ENCODE assay signal across 26 cellular contexts in genomic region chr22:25876871-25877270, GRCh38.
"Had no signal": no experiment of that assay in that cellular context is flagged by ENCODE, and none has a peak within 500 bp of the region (broad histone marks: within the 10 kb centered on the region; RNA-seq: fewer than 3 reads in every experiment).

No MANE protein-coding gene starts in this region.

- H3K27ac Mint-ChIP-seq: activated CD8-positive, alpha-beta T cell treated with anti-CD3 and anti-CD28 coated beads, Interleukin-2, amount 10 ng/mL, durations not matched to agents 7 days and 5 days; activated naive CD8-positive, alpha-beta T cell treated with anti-CD3 and anti-CD28 coated beads, Interleukin-2, amount 10 ng/mL, durations not matched to agents 7 days and 5 days; T-helper 17 cell; WTC11 had no signal

- H3K9me3 Mint-ChIP-seq: activated naive CD8-positive, alpha-beta T cell treated with anti-CD3 and anti-CD28 coated beads, Interleukin-2, amount 10 ng/mL, durations not matched to agents 7 days and 5 days; brain; WTC11 had no signal

- H3K4me1 ChIP-seq: adrenal gland had no signal

- H3K9me3 ChIP-seq: adrenal gland, MG63 had no signal

- H3K36me3 ChIP-seq: adrenal gland, MG63 had no signal

- H3K4me3 ChIP-seq: adrenal gland, MG63 had no signal

- DNase-seq: activated CD4-positive, alpha-beta T cell treated with anti-CD3 and anti-CD28 coated beads for 48 hours; activated CD4-positive, alpha-beta T cell treated with anti-CD3 and anti-CD28 coated beads, Interleukin-2, amount 50 U/mL, for 4 hours; activated CD4-positive, CD25-positive, alpha-beta regulatory T cell treated with anti-CD3 and anti-CD28 coated beads, Interleukin-2, amount 50 U/mL, for 72 hours; activated CD8-positive, alpha-beta memory T cell treated with anti-CD3 and anti-CD28 coated beads, Interleukin-2, amount 50 U/mL, for 48 hours; activated CD8-positive, alpha-beta T cell treated with anti-CD3 and anti-CD28 coated beads, Interleukin-2, amount 10 ng/mL, durations not matched to agents 7 days and 5 days; activated naive CD4-positive, alpha-beta T cell treated with anti-CD3 and anti-CD28 coated beads, Interleukin-2, amount 50 U/mL, for 16 hours; activated naive CD8-positive, alpha-beta T cell treated with anti-CD3 and anti-CD28 coated beads, Interleukin-2, amount 10 ng/mL, durations not matched to agents 7 days and 5 days; activated T-cell treated with anti-CD3 and anti-CD28 coated beads, Interleukin-2, amount 50 U/mL, for 1 hour; adrenal gland; KG1; MG63; MV-4-11; NCI-H1092 treated with DMSO at 0.1 percent for 48 hours; NCI-H1417 treated with DMSO at 0.1 percent for 48 hours; NCI-H1694; NCI-H2029; NCI-H2107; NCI-H2171 treated with DMSO at 0.1 percent for 48 hours; NCI-H226; NCI-H526; NCI-H82; SIG-M5; T-helper 17 cell; T-helper 9 cell had no signal

- ATAC-seq: activated CD8-positive, alpha-beta T cell treated with anti-CD3 and anti-CD28 coated beads, Interleukin-2, amount 10 ng/mL, durations not matched to agents 7 days and 5 days; T-helper 17 cell; WTC11 had no signal

- H3K36me3 Mint-ChIP-seq: activated naive CD8-positive, alpha-beta T cell treated with anti-CD3 and anti-CD28 coated beads, Interleukin-2, amount 10 ng/mL, durations not matched to agents 7 days and 5 days; brain; WTC11 had no signal

- H3K27ac ChIP-seq: adrenal gland had no signal

- H3K27me3 ChIP-seq: adrenal gland had no signal

- H3K4me1 Mint-ChIP-seq: activated naive CD8-positive, alpha-beta T cell treated with anti-CD3 and anti-CD28 coated beads, Interleukin-2, amount 10 ng/mL, durations not matched to agents 7 days and 5 days; T-helper 17 cell had no signal

- H3K4me3 Mint-ChIP-seq: activated CD8-positive, alpha-beta T cell treated with anti-CD3 and anti-CD28 coated beads, Interleukin-2, amount 10 ng/mL, durations not matched to agents 7 days and 5 days; activated naive CD8-positive, alpha-beta T cell treated with anti-CD3 and anti-CD28 coated beads, Interleukin-2, amount 10 ng/mL, durations not matched to agents 7 days and 5 days; brain; T-helper 17 cell; WTC11 had no signal
